In genomic region chr4:4269326-4269725, GRCh38 we compare ENCODE assay signal across 17 cellular contexts. TPM values are rescaled to one million over a fixed set of nuclear protein-coding genes. Genes with fewer than 3 reads are reported as not detected.
DNase-seq lines count a peak whose midpoint lies in the region; ATAC-seq, FAIRE-seq and TF ChIP-seq lines count a peak whose summit lies in the region.
"Had no signal": no experiment of that assay in that cellular context is flagged by ENCODE, and none has a peak within 500 bp of the region (broad histone marks: within the 10 kb centered on the region; RNA-seq: fewer than 3 reads in every experiment).

No MANE protein-coding gene starts in this region.

- dilution Hi-C loops in endothelial cell of umbilical vein (cut with MboI; ENCODE audit: extremely low pct_ligation_motif_present, low sequenced_read_pairs), result no loop called here

- TF ChIP-seq CTCF in activated CD8-positive, alpha-beta T cell treated with anti-CD3 and anti-CD28 coated beads for 36 hours (IDR thresholded peaks at IDR 0.05), result no peak
- TF ChIP-seq CTCF in endothelial cell of umbilical vein (IDR thresholded peaks at IDR 0.05; ENCODE audit: extremely low read depth in 1 of 2, insufficient read depth in 1 of 2, low read depth in 1 of 2, low read length in 2 of 2), result no peak

- no peaks in the 10 kb centered on the region for H3K9me3 Mint-ChIP-seq in activated naive CD4-positive, alpha-beta T cell treated with anti-CD3 and anti-CD28 coated beads for 36 hours
- no peaks in the 10 kb centered on the region for H3K9me3 Mint-ChIP-seq in activated CD8-positive, alpha-beta T cell treated with anti-CD3 and anti-CD28 coated beads for 36 hours
- H3K9me3 Mint-ChIP-seq in stimulated activated naive CD8-positive, alpha-beta T cell treated with anti-CD3 and anti-CD28 coated beads, Interleukin-15, amount 100 ng/mL, for 72 hours, result no peaks in the 10 kb centered on the region

- no peaks in the 10 kb centered on the region for H4K20me1 ChIP-seq in endothelial cell of umbilical vein (replicated peaks; ENCODE audit: control insufficient read depth, extremely low read depth, insufficient read depth, low read length)

- H3K79me2 ChIP-seq in endothelial cell of umbilical vein (ENCODE audit: control insufficient read depth, insufficient read depth, low read length), result no peaks in the 10 kb centered on the region

- no peaks in the 10 kb centered on the region for H3K27me3 ChIP-seq in endothelial cell of umbilical vein (ENCODE audit: control insufficient read depth in 2 of 2, insufficient read depth in 2 of 2, low read length in 2 of 2)
- H3K27me3 ChIP-seq: heart left ventricle had no signal

- H3K4me1 ChIP-seq in endothelial cell of umbilical vein (ENCODE audit: control insufficient read depth, extremely low read depth, insufficient read depth, low read length), result peaks cover 25% of the 10 kb centered on the region

- intact Hi-C loops in activated naive CD4-positive, alpha-beta T cell treated with anti-CD3 and anti-CD28 coated beads for 36 hours (cut with micrococcal nuclease), result no loop called here
- intact Hi-C loops in activated CD8-positive, alpha-beta T cell treated with anti-CD3 and anti-CD28 coated beads for 36 hours (cut with micrococcal nuclease), result no loop called here
- intact Hi-C loops in endothelial cell of umbilical vein (cut with micrococcal nuclease), result no loop called here

- peak; percentile 10 for DNase-seq in activated naive CD4-positive, alpha-beta T cell treated with Interleukin-2 at 50 U/mL for 16 hours
- DNase-seq in activated naive CD4-positive, alpha-beta T cell treated with anti-CD3 and anti-CD28 coated beads for 36 hours, result no peak
- peak; percentile 42 for DNase-seq in activated CD8-positive, alpha-beta T cell treated with anti-CD3 and anti-CD28 coated beads for 36 hours
- DNase-seq in endothelial cell of umbilical vein (ENCODE audit: low read depth, low spot score) (no peak), iPS-NIHi7 (ENCODE audit: extremely low spot score) (no peak), NCI-H2107 treated with DMSO at 0.1 percent for 48 hours (lab: John Stamatoyannopoulos, UW; ENCODE audit: unreplicated experiment) (no peak), NCI-H2227 treated with DMSO at 0.1 percent for 48 hours (lab: John Stamatoyannopoulos, UW) (no peak)
- no peak for DNase-seq in stimulated activated naive CD8-positive, alpha-beta T cell treated with anti-CD3 and anti-CD28 coated beads, Interleukin-15, amount 100 ng/mL, for 72 hours
- DNase-seq: DMS79 treated with DMSO at 0.1 percent for 48 hours, NCI-H1105, occipital lobe, T1000 had no signal

- H3K9ac ChIP-seq in endothelial cell of umbilical vein (replicated peaks; ENCODE audit: extremely low read depth, insufficient read depth, low read length), result peak overlapping the region; percentile 35

- no peak for TF ChIP-seq POLR2A in endothelial cell of umbilical vein (IDR thresholded peaks at IDR 0.05; ENCODE audit: low read depth, low read length)

- ATAC-seq in activated CD8-positive, alpha-beta T cell treated with anti-CD3 and anti-CD28 coated beads for 36 hours, result peak; percentile 74
- ATAC-seq in stimulated activated naive CD8-positive, alpha-beta T cell treated with anti-CD3 and anti-CD28 coated beads, Interleukin-15, amount 100 ng/mL, for 72 hours, result no peak
- ATAC-seq: left lobe of liver had no signal

- H3K9me3 ChIP-seq in endothelial cell of umbilical vein (replicated peaks; ENCODE audit: control insufficient read depth, insufficient read depth, low read length), result no peaks in the 10 kb centered on the region
- H3K9me3 ChIP-seq: heart left ventricle had no signal

- peaks cover 45% of the 10 kb centered on the region for H3K36me3 Mint-ChIP-seq in activated naive CD4-positive, alpha-beta T cell treated with anti-CD3 and anti-CD28 coated beads for 36 hours (ENCODE audit: low read depth)
- peaks cover 51% of the 10 kb centered on the region for H3K36me3 Mint-ChIP-seq in activated CD8-positive, alpha-beta T cell treated with anti-CD3 and anti-CD28 coated beads for 36 hours (ENCODE audit: low read depth)

- no peaks in the 10 kb centered on the region for H3K9me1 ChIP-seq in endothelial cell of umbilical vein (replicated peaks; ENCODE audit: control insufficient read depth, extremely low read depth, insufficient read depth, low read length)

- H3K27me3 Mint-ChIP-seq in activated naive CD4-positive, alpha-beta T cell treated with anti-CD3 and anti-CD28 coated beads for 36 hours (ENCODE audit: low read depth), result no peaks in the 10 kb centered on the region
- no peaks in the 10 kb centered on the region for H3K27me3 Mint-ChIP-seq in activated CD8-positive, alpha-beta T cell treated with anti-CD3 and anti-CD28 coated beads for 36 hours
- no peaks in the 10 kb centered on the region for H3K27me3 Mint-ChIP-seq in stimulated activated naive CD8-positive, alpha-beta T cell treated with anti-CD3 and anti-CD28 coated beads, Interleukin-15, amount 100 ng/mL, for 72 hours

- no peak overlapping the region for H3K27ac Mint-ChIP-seq in activated naive CD4-positive, alpha-beta T cell treated with anti-CD3 and anti-CD28 coated beads for 36 hours
- H3K27ac Mint-ChIP-seq in activated CD8-positive, alpha-beta T cell treated with anti-CD3 and anti-CD28 coated beads for 36 hours, result peak overlapping the region; percentile 84
- peak overlapping the region; percentile 31 to 59 for H3K27ac Mint-ChIP-seq in stimulated activated naive CD8-positive, alpha-beta T cell treated with anti-CD3 and anti-CD28 coated beads, Interleukin-15, amount 100 ng/mL, for 72 hours

- FAIRE-seq in endothelial cell of umbilical vein (lab: Jason Lieb, UNC), result no peak
- FAIRE-seq: bronchial epithelial cell had no signal

- POLR2A ChIA-PET in activated CD8-positive, alpha-beta T cell treated with anti-CD3 and anti-CD28 coated beads for 36 hours (lab: Charles Lee), result interaction anchor here (1.5 kb wide), 1 partner anchor 9 kb away, joined by 3 read pairs; no protein-coding TSS in a partner anchor
- POLR2A ChIA-PET in endothelial cell of umbilical vein (lab: Charles Lee), result interaction anchor here (0.7 kb wide), 1 partner anchor 44 kb away, joined by 5 read pairs; no protein-coding TSS in a partner anchor

- H3K4me3 Mint-ChIP-seq in activated naive CD4-positive, alpha-beta T cell treated with anti-CD3 and anti-CD28 coated beads for 36 hours, result no peak overlapping the region
- H3K4me3 Mint-ChIP-seq in activated CD8-positive, alpha-beta T cell treated with anti-CD3 and anti-CD28 coated beads for 36 hours, result peak overlapping the region; percentile 39
- H3K4me3 Mint-ChIP-seq in stimulated activated naive CD8-positive, alpha-beta T cell treated with anti-CD3 and anti-CD28 coated beads, Interleukin-15, amount 100 ng/mL, for 72 hours, result no peak overlapping the region

- CTCF ChIA-PET in activated naive CD4-positive, alpha-beta T cell treated with anti-CD3 and anti-CD28 coated beads for 36 hours (lab: Charles Lee), result no interaction called here
- CTCF ChIA-PET in activated CD8-positive, alpha-beta T cell treated with anti-CD3 and anti-CD28 coated beads for 36 hours (lab: Charles Lee), result interaction anchor here (3.1 kb wide), 1 partner anchor 9 kb away, joined by 10 read pairs; no protein-coding TSS in a partner anchor
- CTCF ChIA-PET in endothelial cell of umbilical vein (lab: Charles Lee), result interaction anchor here (1.0 to 1.8 kb wide), 3 partner anchors 9 to 21 kb away, joined by 3 to 14 read pairs (median 4); partner anchors contain the start of genes LYAR and ZBTB49

- H3K27ac ChIP-seq in endothelial cell of umbilical vein (ENCODE audit: insufficient read depth, low read depth, low read length), result peak overlapping the region; percentile 77

- H3K4me3 ChIP-seq in endothelial cell of umbilical vein (replicated peaks in 1 of 3; ENCODE audit: insufficient read depth in 1 of 3, low read depth in 1 of 3, low read length in 3 of 3), result no peak overlapping the region

- peaks cover 0 to 9% of the 10 kb centered on the region in 2 experiments for H3K36me3 ChIP-seq in endothelial cell of umbilical vein (ENCODE audit: control insufficient read depth in 2 of 2, extremely low read depth in 1 of 2, insufficient read depth in 2 of 2, low read length in 2 of 2)

- H3K4me1 Mint-ChIP-seq in activated naive CD4-positive, alpha-beta T cell treated with anti-CD3 and anti-CD28 coated beads for 36 hours (ENCODE audit: low read depth), result no peaks in the 10 kb centered on the region
- peaks cover 24% of the 10 kb centered on the region for H3K4me1 Mint-ChIP-seq in activated CD8-positive, alpha-beta T cell treated with anti-CD3 and anti-CD28 coated beads for 36 hours (ENCODE audit: low read depth)
- no peaks in the 10 kb centered on the region for H3K4me1 Mint-ChIP-seq in stimulated activated naive CD8-positive, alpha-beta T cell treated with anti-CD3 and anti-CD28 coated beads, Interleukin-15, amount 100 ng/mL, for 72 hours

- no TSS peak for BruUV-seq in endothelial cell of umbilical vein (replicated peaks; lab: Mats Ljungman, UMichigan)

- peak overlapping the region; percentile 18 for H3K4me2 ChIP-seq in endothelial cell of umbilical vein (ENCODE audit: insufficient read depth, low read length)

- no peak overlapping the region for H2AFZ ChIP-seq in endothelial cell of umbilical vein (ENCODE audit: low read depth, low read length)

RNA-seq across cellular contexts. Expression of gene LYAR, which starts 20.6 kb away (rescaled TPM):
- 10 to 100 TPM; 42.3 to 42.4 TPM for total RNA-seq in activated naive CD4-positive, alpha-beta T cell treated with anti-CD3 and anti-CD28 coated beads for 36 hours
- total RNA-seq in activated CD8-positive, alpha-beta T cell treated with anti-CD3 and anti-CD28 coated beads for 36 hours, result 10 to 100 TPM; 69.4 to 78.4 TPM
- 24.6 and 27.9 TPM in 2 replicates for total RNA-seq in endothelial cell of umbilical vein
- polyA plus RNA-seq in endothelial cell of umbilical vein, result 2.5 and 4.2 TPM in 2 replicates
- 9.6 and 12.4 TPM in 2 replicates for polyA plus RNA-seq in endothelial cell of umbilical vein (2011; cell fraction: cytosol; rRNA removed)
- polyA plus RNA-seq in endothelial cell of umbilical vein (2011; cell fraction: nucleus; rRNA removed), result 5.1 and 10.1 TPM in 2 replicates
- polyA plus RNA-seq in endothelial cell of umbilical vein (2012), result 24.6 and 46.6 TPM in 2 replicates
- 1.1 and 1.5 TPM in 2 replicates for polyA minus RNA-seq in endothelial cell of umbilical vein
- 6.9 TPM for polyA minus RNA-seq in endothelial cell of umbilical vein (2011; cell fraction: cytosol; rRNA and poly(A)+ RNA removed)
- polyA minus RNA-seq in endothelial cell of umbilical vein (2011; cell fraction: nucleus; rRNA and poly(A)+ RNA removed), result 1.7 TPM in 2 replicates

RNA-seq across cellular contexts. Expression of gene ZBTB49, which starts 20.7 kb away (rescaled TPM):
- 1 to 10 TPM; 4.2 to 4.5 TPM for total RNA-seq in activated naive CD4-positive, alpha-beta T cell treated with anti-CD3 and anti-CD28 coated beads for 36 hours
- 1 to 10 TPM; 4.8 to 6.3 TPM for total RNA-seq in activated CD8-positive, alpha-beta T cell treated with anti-CD3 and anti-CD28 coated beads for 36 hours
- 4.6 and 5.8 TPM in 2 replicates for total RNA-seq in endothelial cell of umbilical vein
- polyA plus RNA-seq in endothelial cell of umbilical vein, result 3.8 TPM in 2 replicates
- 2.9 and 3.2 TPM in 2 replicates for polyA plus RNA-seq in endothelial cell of umbilical vein (2011; cell fraction: cytosol; rRNA removed)
- polyA plus RNA-seq in endothelial cell of umbilical vein (2011; cell fraction: nucleus; rRNA removed), result 6.6 and 9.2 TPM in 2 replicates
- 2.8 and 3.0 TPM in 2 replicates for polyA plus RNA-seq in endothelial cell of umbilical vein (2012)
- polyA minus RNA-seq in endothelial cell of umbilical vein, result 8.9 and 9.0 TPM in 2 replicates
- polyA minus RNA-seq in endothelial cell of umbilical vein (2011; cell fraction: cytosol; rRNA and poly(A)+ RNA removed), result 0.51 TPM
- 6.3 and 10.4 TPM in 2 replicates for polyA minus RNA-seq in endothelial cell of umbilical vein (2011; cell fraction: nucleus; rRNA and poly(A)+ RNA removed)

RNA-seq across cellular contexts. Expression of gene TMEM128, which starts 21.3 kb away (rescaled TPM):
- total RNA-seq in activated naive CD4-positive, alpha-beta T cell treated with anti-CD3 and anti-CD28 coated beads for 36 hours, result 10 to 100 TPM; 21.7 to 22.0 TPM
- 10 to 100 TPM; 19.4 to 20.6 TPM for total RNA-seq in activated CD8-positive, alpha-beta T cell treated with anti-CD3 and anti-CD28 coated beads for 36 hours
- total RNA-seq in endothelial cell of umbilical vein, result 11.5 and 13.2 TPM in 2 replicates
- 21.2 and 23.8 TPM in 2 replicates for polyA plus RNA-seq in endothelial cell of umbilical vein
- 15.4 and 17.6 TPM in 2 replicates for polyA plus RNA-seq in endothelial cell of umbilical vein (2011; cell fraction: cytosol; rRNA removed)
- polyA plus RNA-seq in endothelial cell of umbilical vein (2011; cell fraction: nucleus; rRNA removed), result 8.2 and 10.3 TPM in 2 replicates
- polyA plus RNA-seq in endothelial cell of umbilical vein (2012), result 10.3 and 10.7 TPM in 2 replicates
- 16.0 and 17.6 TPM in 2 replicates for polyA minus RNA-seq in endothelial cell of umbilical vein
- polyA minus RNA-seq in endothelial cell of umbilical vein (2011; cell fraction: cytosol; rRNA and poly(A)+ RNA removed), result 4.8 TPM
- 3.2 and 3.4 TPM in 2 replicates for polyA minus RNA-seq in endothelial cell of umbilical vein (2011; cell fraction: nucleus; rRNA and poly(A)+ RNA removed)

RNA-seq across cellular contexts. Expression of gene OTOP1, which starts 42.6 kb away (rescaled TPM):
- total RNA-seq in activated naive CD4-positive, alpha-beta T cell treated with anti-CD3 and anti-CD28 coated beads for 36 hours, result not detected
- not detected for total RNA-seq in activated CD8-positive, alpha-beta T cell treated with anti-CD3 and anti-CD28 coated beads for 36 hours
- total RNA-seq in endothelial cell of umbilical vein, result not detected in 2 replicates
- not detected in 2 replicates for polyA plus RNA-seq in endothelial cell of umbilical vein
- polyA plus RNA-seq in endothelial cell of umbilical vein (2011; cell fraction: cytosol; rRNA removed), result not detected in 2 replicates
- polyA plus RNA-seq in endothelial cell of umbilical vein (2011; cell fraction: nucleus; rRNA removed), result not detected in 2 replicates
- polyA plus RNA-seq in endothelial cell of umbilical vein (2012), result not detected in 2 replicates
- not detected in 2 replicates for polyA minus RNA-seq in endothelial cell of umbilical vein
- not detected for polyA minus RNA-seq in endothelial cell of umbilical vein (2011; cell fraction: cytosol; rRNA and poly(A)+ RNA removed)
- not detected in 2 replicates for polyA minus RNA-seq in endothelial cell of umbilical vein (2011; cell fraction: nucleus; rRNA and poly(A)+ RNA removed)
- total RNA-seq: bronchial epithelial cell, epithelial cell of proximal tubule, heart left ventricle, left lobe of liver, occipital lobe, ureter had no signal
- polyA plus RNA-seq: heart left ventricle had no signal

Comparison
In these comparisons a context has a peak if more than half of its experiments do, and no peak if none do; other contexts are left out.
1. DNase-seq: peak in activated naive CD4-positive, alpha-beta T cell treated with Interleukin-2 at 50 U/mL for 16 hours (single experiment) and activated CD8-positive, alpha-beta T cell treated with anti-CD3 and anti-CD28 coated beads for 36 hours (single experiment); none in activated naive CD4-positive, alpha-beta T cell treated with anti-CD3 and anti-CD28 coated beads for 36 hours (single experiment), endothelial cell of umbilical vein (single experiment), stimulated activated naive CD8-positive, alpha-beta T cell treated with anti-CD3 and anti-CD28 coated beads, Interleukin-15, amount 100 ng/mL, for 72 hours (0 of 2), iPS-NIHi7 (single experiment), NCI-H2107 treated with DMSO at 0.1 percent for 48 hours (single experiment) and NCI-H2227 treated with DMSO at 0.1 percent for 48 hours (single experiment).